ENCODE assay signal across 19 cellular contexts in the genomic region with DNA sequence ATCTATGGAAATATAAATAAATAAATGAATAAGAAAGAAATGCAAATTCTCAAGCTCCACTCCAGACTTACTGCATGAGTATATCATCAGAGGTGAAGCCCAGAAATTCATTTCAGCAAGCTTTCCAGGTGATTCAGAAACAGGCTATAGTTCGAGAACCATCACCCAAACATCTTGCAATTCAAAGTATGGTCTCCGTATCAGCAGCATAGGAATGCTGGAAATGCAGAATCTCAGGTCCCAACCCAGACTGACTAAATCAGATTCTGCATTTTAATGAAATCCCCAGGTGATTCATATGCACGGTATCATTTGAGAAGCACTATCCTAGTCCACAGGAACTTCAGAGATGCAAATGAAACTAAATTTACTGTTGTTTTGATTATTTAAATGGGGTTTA.
A peak's percentile ranks its signal among the peaks of the same experiment; 100 is the strongest.
DNase-seq lines count a peak whose midpoint lies in the region; ATAC-seq and TF ChIP-seq lines count a peak whose summit lies in the region.
"Had no signal": no experiment of that assay in that cellular context is flagged by ENCODE, and none has a peak within 500 bp of the region (broad histone marks: within the 10 kb centered on the region; RNA-seq: fewer than 3 reads in every experiment).

No MANE protein-coding gene starts in this region.

- no peak overlapping the region for H3K4me3 ChIP-seq in HUES48 (ENCODE audit: low read depth, low read length)
- H3K4me3 ChIP-seq in BE2C (ENCODE audit: low read depth, low read length) = no peak overlapping the region
- H3K4me3 ChIP-seq: BLaER1, GM12878, HAP-1 had no signal

- peak overlapping the region; percentile 92; the same call in 1 of the 2 replicates for H3K27ac Mint-ChIP-seq in WTC11
- H3K27ac Mint-ChIP-seq in CD14-positive monocyte = no peak overlapping the region
- no peak overlapping the region for H3K27ac Mint-ChIP-seq in stimulated activated naive B cell treated with anti-CD40 and anti-IgM and Interleukin-4, amounts not matched to agents 10 μg/mL and 1 μg/mL and 100 μg/mL, for 72 hours
- H3K27ac Mint-ChIP-seq: CD4-positive, alpha-beta T cell; CD8-positive, alpha-beta memory T cell; HFFc6 had no signal

- no peaks in the 10 kb centered on the region; the same call in 1 of the 2 replicates for H3K27me3 Mint-ChIP-seq in WTC11 (ENCODE audit: low read depth)
- peaks cover 0 to 1% (median 0%) of the 10 kb centered on the region in 3 donors for H3K27me3 Mint-ChIP-seq in CD14-positive monocyte (ENCODE audit: low read depth in 3 of 3)
- H3K27me3 Mint-ChIP-seq in stimulated activated naive B cell treated with anti-CD40 and anti-IgM and Interleukin-4, amounts not matched to agents 10 μg/mL and 1 μg/mL and 100 μg/mL, for 72 hours = no peaks in the 10 kb centered on the region
- H3K27me3 Mint-ChIP-seq: CD4-positive, alpha-beta T cell; CD8-positive, alpha-beta memory T cell had no signal

- DNase-seq in WTC11 (ENCODE audit: low spot score) (no peak), epithelial cell of prostate (ENCODE audit: low read depth, low spot score) (peak; percentile 18), kidney tubule cell (ENCODE audit: low spot score) (peak; percentile 50), BE2C (no peak), NCI-H2196 (lab: John Stamatoyannopoulos, UW; ENCODE audit: unreplicated experiment) (no peak), CD14-positive monocyte (ENCODE audit: low spot score) (no peak)
- no peak for DNase-seq in stimulated activated naive B cell treated with anti-CD40 and anti-IgM and Interleukin-4, amounts not matched to agents 10 μg/mL and 1 μg/mL and 100 μg/mL, for 72 hours
- DNase-seq: CD4-positive, alpha-beta T cell; CD8-positive, alpha-beta memory T cell; DMS79; EL; GDM1; GOT3; HFFc6 had no signal

- H3K27me3 ChIP-seq in HUES48 (ENCODE audit: control insufficient read depth, insufficient read depth, low read length) (no peaks in the 10 kb centered on the region), BE2C (no peaks in the 10 kb centered on the region)
- H3K27me3 ChIP-seq: BLaER1 had no signal

- peak overlapping the region; percentile 62 for H3K27ac ChIP-seq in HUES48 (ENCODE audit: low read depth, low read length)
- H3K27ac ChIP-seq in epithelial cell of prostate = peak overlapping the region; percentile 28
- H3K27ac ChIP-seq: BLaER1, C4-2B had no signal

- H3K4me1 ChIP-seq in HUES48 (ENCODE audit: control insufficient read depth, insufficient read depth, low read length) (peaks cover 25% of the 10 kb centered on the region), BE2C (no peaks in the 10 kb centered on the region)
- H3K4me1 ChIP-seq: HAP-1 had no signal

- CTCF ChIA-PET in WTC11 (lab: Charles Lee) = interaction anchor here (0.8 to 1.8 kb wide), 6 partner anchors 11 to 151 kb away, joined by 3 to 8 read pairs (median 5); no protein-coding TSS in a partner anchor

- no peak overlapping the region for H3K4me3 Mint-ChIP-seq in WTC11
- H3K4me3 Mint-ChIP-seq in CD14-positive monocyte = no peak overlapping the region
- no peak overlapping the region for H3K4me3 Mint-ChIP-seq in stimulated activated naive B cell treated with anti-CD40 and anti-IgM and Interleukin-4, amounts not matched to agents 10 μg/mL and 1 μg/mL and 100 μg/mL, for 72 hours
- H3K4me3 Mint-ChIP-seq: CD4-positive, alpha-beta T cell; CD8-positive, alpha-beta memory T cell; HFFc6 had no signal

- H3K9me3 Mint-ChIP-seq in WTC11 (no peaks in the 10 kb centered on the region), CD14-positive monocyte (no peaks in the 10 kb centered on the region)
- H3K9me3 Mint-ChIP-seq in stimulated activated naive B cell treated with anti-CD40 and anti-IgM and Interleukin-4, amounts not matched to agents 10 μg/mL and 1 μg/mL and 100 μg/mL, for 72 hours = no peaks in the 10 kb centered on the region
- H3K9me3 Mint-ChIP-seq: CD4-positive, alpha-beta T cell; CD8-positive, alpha-beta memory T cell; HFFc6 had no signal

- intact Hi-C loops in CD14-positive monocyte (cut with micrococcal nuclease) = no loop called here

- H3K9ac ChIP-seq in HUES48 (ENCODE audit: low read depth, low read length) = no peak overlapping the region
- H3K9ac ChIP-seq: BLaER1 had no signal

- TF ChIP-seq CTCF in WTC11 (IDR thresholded peaks at IDR 0.05) (no peak), BE2C (IDR thresholded peaks at IDR 0.05; ENCODE audit: low read depth, low read length) (no peak), CD14-positive monocyte (IDR thresholded peaks at IDR 0.05) (no peak)

- H3K36me3 ChIP-seq in HUES48 (ENCODE audit: control insufficient read depth, insufficient read depth, low read length) (no peaks in the 10 kb centered on the region), BE2C (no peaks in the 10 kb centered on the region)

- no peak for ATAC-seq in WTC11
- no peak for ATAC-seq in stimulated activated naive B cell treated with anti-CD40 and anti-IgM and Interleukin-4, amounts not matched to agents 10 μg/mL and 1 μg/mL and 100 μg/mL, for 72 hours (replicated peaks)
- ATAC-seq: GM12878 had no signal

- H3K9me3 ChIP-seq in HUES48 (ENCODE audit: control insufficient read depth, insufficient read depth, low read length) (no peaks in the 10 kb centered on the region), BE2C (no peaks in the 10 kb centered on the region)
- H3K9me3 ChIP-seq: BLaER1, HAP-1 had no signal

- H3K4me1 Mint-ChIP-seq in WTC11 = peaks cover 48% of the 10 kb centered on the region
- H3K4me1 Mint-ChIP-seq in CD14-positive monocyte = peaks cover 30% of the 10 kb centered on the region
- H3K4me1 Mint-ChIP-seq in stimulated activated naive B cell treated with anti-CD40 and anti-IgM and Interleukin-4, amounts not matched to agents 10 μg/mL and 1 μg/mL and 100 μg/mL, for 72 hours = peaks cover 6 to 8% of the 10 kb centered on the region in 2 donors
- H3K4me1 Mint-ChIP-seq: CD8-positive, alpha-beta memory T cell had no signal

- POLR2A ChIA-PET in WTC11 (lab: Charles Lee) = no interaction called here

- H3K36me3 Mint-ChIP-seq in WTC11 = no peaks in the 10 kb centered on the region
- H3K36me3 Mint-ChIP-seq in CD14-positive monocyte = peaks cover 0 to 29% of the 10 kb centered on the region in 2 donors
- H3K36me3 Mint-ChIP-seq in stimulated activated naive B cell treated with anti-CD40 and anti-IgM and Interleukin-4, amounts not matched to agents 10 μg/mL and 1 μg/mL and 100 μg/mL, for 72 hours = peaks cover 23 to 50% of the 10 kb centered on the region in 2 donors

TF ChIP-seq in WTC11, 78 proteins besides CTCF, POLR2A, EP300 and RAD21 (continues in another document):
- TF ChIP-seq, protein P1, sequence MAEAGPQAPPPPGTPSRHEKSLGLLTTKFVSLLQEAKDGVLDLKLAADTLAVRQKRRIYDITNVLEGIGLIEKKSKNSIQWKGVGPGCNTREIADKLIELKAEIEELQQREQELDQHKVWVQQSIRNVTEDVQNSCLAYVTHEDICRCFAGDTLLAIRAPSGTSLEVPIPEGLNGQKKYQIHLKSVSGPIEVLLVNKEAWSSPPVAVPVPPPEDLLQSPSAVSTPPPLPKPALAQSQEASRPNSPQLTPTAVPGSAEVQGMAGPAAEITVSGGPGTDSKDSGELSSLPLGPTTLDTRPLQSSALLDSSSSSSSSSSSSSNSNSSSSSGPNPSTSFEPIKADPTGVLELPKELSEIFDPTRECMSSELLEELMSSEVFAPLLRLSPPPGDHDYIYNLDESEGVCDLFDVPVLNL (CRISPR knock-in tag; IDR thresholded peaks at IDR 0.05; ENCODE audit: borderline replicate concordance, low read depth) = no peak
- TF ChIP-seq CBFB (CRISPR knock-in tag; IDR thresholded peaks at IDR 0.05; ENCODE audit: low read depth) (no peak), KAT7 (CRISPR knock-in tag; IDR thresholded peaks at IDR 0.05; ENCODE audit: borderline replicate concordance) (no peak), MXD4 (CRISPR knock-in tag; IDR thresholded peaks at IDR 0.05; ENCODE audit: borderline replicate concordance) (no peak), ZNF232 (CRISPR knock-in tag; IDR thresholded peaks at IDR 0.05) (no peak), NFE2L1 (CRISPR knock-in tag; IDR thresholded peaks at IDR 0.05) (no peak), ZNF423 (CRISPR knock-in tag; IDR thresholded peaks at IDR 0.05) (no peak), ZNF263 (CRISPR knock-in tag; IDR thresholded peaks at IDR 0.05; ENCODE audit: low read depth) (no peak), GRHL2 (CRISPR knock-in tag; IDR thresholded peaks at IDR 0.05; ENCODE audit: insufficient replicate concordance, severe bottlenecking) (no peak), FOXP1 (CRISPR knock-in tag; IDR thresholded peaks at IDR 0.05; ENCODE audit: borderline replicate concordance) (no peak), NR3C1 (CRISPR knock-in tag; conservative IDR thresholded peaks at IDR 0.05; ENCODE audit: low read depth) (no peak), CREB1 (CRISPR knock-in tag; IDR thresholded peaks at IDR 0.05) (no peak)
- TF ChIP-seq, protein P2, sequence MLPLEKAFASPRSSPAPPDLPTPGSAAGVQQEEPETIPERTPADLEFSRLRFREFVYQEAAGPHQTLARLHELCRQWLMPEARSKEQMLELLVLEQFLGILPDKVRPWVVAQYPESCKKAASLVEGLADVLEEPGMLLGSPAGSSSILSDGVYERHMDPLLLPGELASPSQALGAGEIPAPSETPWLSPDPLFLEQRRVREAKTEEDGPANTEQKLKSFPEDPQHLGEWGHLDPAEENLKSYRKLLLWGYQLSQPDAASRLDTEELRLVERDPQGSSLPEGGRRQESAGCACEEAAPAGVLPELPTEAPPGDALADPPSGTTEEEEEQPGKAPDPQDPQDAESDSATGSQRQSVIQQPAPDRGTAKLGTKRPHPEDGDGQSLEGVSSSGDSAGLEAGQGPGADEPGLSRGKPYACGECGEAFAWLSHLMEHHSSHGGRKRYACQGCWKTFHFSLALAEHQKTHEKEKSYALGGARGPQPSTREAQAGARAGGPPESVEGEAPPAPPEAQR (CRISPR knock-in tag; IDR thresholded peaks at IDR 0.05) = no peak

Comparison
In these comparisons a context has a peak if more than half of its experiments do, and no peak if none do; other contexts are left out.
1. DNase-seq: peak in epithelial cell of prostate (single experiment) and kidney tubule cell (single experiment); none in WTC11 (single experiment), BE2C (single experiment), NCI-H2196 (single experiment), CD14-positive monocyte (single experiment) and stimulated activated naive B cell treated with anti-CD40 and anti-IgM and Interleukin-4, amounts not matched to agents 10 μg/mL and 1 μg/mL and 100 μg/mL, for 72 hours (single experiment).